In the genomic region with DNA sequence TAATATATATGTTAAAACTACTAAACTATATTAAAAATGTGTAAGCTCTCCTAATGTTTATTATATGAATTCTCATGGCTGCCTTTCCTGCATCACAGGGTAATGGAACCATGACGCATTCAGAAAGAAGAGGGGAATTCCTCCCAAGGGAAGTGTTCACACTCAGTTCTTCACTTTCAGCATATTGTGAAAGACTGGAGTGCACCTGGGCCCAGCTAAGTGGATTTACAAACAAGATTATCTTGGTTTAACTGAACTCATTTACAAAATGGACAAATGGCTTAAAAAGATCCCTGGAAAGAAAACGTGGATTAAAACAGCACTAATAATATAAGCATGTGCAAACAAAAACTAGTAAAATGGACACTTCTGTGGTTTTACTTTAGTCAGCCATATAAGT, we compare ENCODE assay signal across 9 cellular contexts.
DNase-seq lines count a peak whose midpoint lies in the region; ATAC-seq and TF ChIP-seq lines count a peak whose summit lies in the region.
"Had no signal": no experiment of that assay in that cellular context is flagged by ENCODE, and none has a peak within 500 bp of the region (broad histone marks: within the 10 kb centered on the region; RNA-seq: fewer than 3 reads in every experiment).

No MANE protein-coding gene starts in this region.

- H4K8ac ChIP-seq in H9 (replicated peaks; ENCODE audit: insufficient read length, low read depth, low read length): no peak overlapping the region

- H3K27ac Mint-ChIP-seq in H9: peak overlapping the region in 1 of 3 experiments; percentile 82; a peak in 2 of 7 replicates
- H3K27ac Mint-ChIP-seq in stimulated activated effector memory CD8-positive, alpha-beta T cell treated with anti-CD3 and anti-CD28 coated beads, Interleukin-12 subunit alpha, Interleukin-12 subunit beta, amount 100 ng/mL, for 72 hours: no peak overlapping the region

- H3K4ac ChIP-seq in H9 (ENCODE audit: low read depth, low read length): no peak overlapping the region

- H3K27me3 ChIP-seq in H9 (ENCODE audit: insufficient read depth, low read length): no peaks in the 10 kb centered on the region

- H3K27me3 Mint-ChIP-seq in H9 (ENCODE audit: low read depth): no peaks in the 10 kb centered on the region

- no peaks in the 10 kb centered on the region for H3K36me3 Mint-ChIP-seq in H9 (ENCODE audit: insufficient read depth in 1 of 3, low read depth in 3 of 3)
- no peaks in the 10 kb centered on the region for H3K36me3 Mint-ChIP-seq in stimulated activated effector memory CD8-positive, alpha-beta T cell treated with anti-CD3 and anti-CD28 coated beads, Interleukin-12 subunit alpha, Interleukin-12 subunit beta, amount 100 ng/mL, for 72 hours

- peaks cover 2% of the 10 kb centered on the region for H3K79me1 ChIP-seq in H9 (ENCODE audit: insufficient read depth, low read depth, low read length, poor library complexity, severe bottlenecking)

- no peak overlapping the region for H2BK15ac ChIP-seq in H9 (ENCODE audit: low read depth, low read length)

- no peak overlapping the region for H2AK5ac ChIP-seq in H9 (ENCODE audit: insufficient read length, low read length)

- no CpG with 5 or more reads among the region's 2 CpGs for WGBS in H9 (ENCODE audit: extremely low coverage, insufficient read length, low lambda C conversion rate)

- H4K91ac ChIP-seq in H9 (ENCODE audit: insufficient read length, low read depth, low read length): no peak overlapping the region

- H3K56ac ChIP-seq in H9 (ENCODE audit: insufficient read length, low read depth, low read length): no peak overlapping the region

- H2BK12ac ChIP-seq in H9 (ENCODE audit: insufficient read length, low read depth, low read length): no peak overlapping the region

- H2AFZ ChIP-seq in H9 (ENCODE audit: low read length): no peak overlapping the region

- H3K23ac ChIP-seq in H9 (ENCODE audit: insufficient read length, low read depth, low read length): no peak overlapping the region

- H2BK20ac ChIP-seq in H9 (ENCODE audit: low read depth, low read length, poor library complexity, severe bottlenecking): no peak overlapping the region

- no peak overlapping the region for H3K18ac ChIP-seq in H9 (ENCODE audit: insufficient read length, low read depth, low read length)

- H3K9me3 Mint-ChIP-seq in H9: no peaks in the 10 kb centered on the region
- H3K9me3 Mint-ChIP-seq in stimulated activated effector memory CD8-positive, alpha-beta T cell treated with anti-CD3 and anti-CD28 coated beads, Interleukin-12 subunit alpha, Interleukin-12 subunit beta, amount 100 ng/mL, for 72 hours: no peaks in the 10 kb centered on the region

- H3K14ac ChIP-seq in H9 (ENCODE audit: insufficient read depth, low read length): no peak overlapping the region

- no peak overlapping the region for H3T11ph ChIP-seq in H9 (ENCODE audit: low read length)

- no peak for TF ChIP-seq CTCF in H9 (conservative IDR thresholded peaks at IDR 0.05)

- DNase-seq in ELR (ENCODE audit: low read depth): peak; percentile 61
- DNase-seq in NCI-H128 (lab: John Stamatoyannopoulos, UW; ENCODE audit: unreplicated experiment): peak; percentile 6
- DNase-seq in glomerular visceral epithelial cell (ENCODE audit: extremely low spot score): peak; percentile 40
- no peak for DNase-seq in stimulated activated naive CD4-positive, alpha-beta T cell (lab: John Stamatoyannopoulos, UW)
- no peak for DNase-seq in H9
- DNase-seq in HuH-7.5 (ENCODE audit: low spot score): no peak
- DNase-seq in stimulated activated effector memory CD8-positive, alpha-beta T cell treated with anti-CD3 and anti-CD28 coated beads, Interleukin-12 subunit alpha, Interleukin-12 subunit beta, amount 100 ng/mL, for 72 hours (ENCODE audit: low spot score in 2 of 2): no peak
- DNase-seq: NCI-H2029 treated with DMSO at 0.1 percent for 48 hours had no signal

- H3K23me2 ChIP-seq in H9 (ENCODE audit: insufficient read length, low read depth, low read length, poor library complexity, severe bottlenecking): no peaks in the 10 kb centered on the region

- no peaks in the 10 kb centered on the region for H3K9me3 ChIP-seq in H9 (ENCODE audit: control insufficient read depth, low read depth, low read length)

- H3K9ac ChIP-seq in H9 (ENCODE audit: extremely low read depth, insufficient read length, low read length): no peak overlapping the region

- H4K5ac ChIP-seq in H9 (ENCODE audit: insufficient read length, low read depth, low read length): no peak overlapping the region

- peaks cover 0 to 6% of the 10 kb centered on the region in 2 experiments; a peak in 2 of 4 replicates for H3K4me1 Mint-ChIP-seq in H9
- no peaks in the 10 kb centered on the region for H3K4me1 Mint-ChIP-seq in stimulated activated effector memory CD8-positive, alpha-beta T cell treated with anti-CD3 and anti-CD28 coated beads, Interleukin-12 subunit alpha, Interleukin-12 subunit beta, amount 100 ng/mL, for 72 hours

- no peak overlapping the region for H3K27ac ChIP-seq in H9 (ENCODE audit: insufficient read length, low read depth, low read length)

- H2BK120ac ChIP-seq in H9 (ENCODE audit: low read depth, low read length, poor library complexity, severe bottlenecking): no peak overlapping the region

- peak; percentile 67 for ATAC-seq in GM21576 (IDR thresholded peaks at IDR 0.05; ENCODE audit: unreplicated experiment)
- no peak for ATAC-seq in stimulated activated effector memory CD8-positive, alpha-beta T cell treated with anti-CD3 and anti-CD28 coated beads, Interleukin-12 subunit alpha, Interleukin-12 subunit beta, amount 100 ng/mL, for 72 hours

- H3K79me2 ChIP-seq in H9 (ENCODE audit: insufficient read depth, low read length): 0 out of 2 replicates have a peak, but pooled peaks cover 2% of the 10 kb centered on the region

- H2BK5ac ChIP-seq in H9 (ENCODE audit: insufficient read length, low read length): no peak overlapping the region

- H4K20me1 ChIP-seq in H9 (ENCODE audit: control insufficient read depth, insufficient read depth, insufficient read length): no peaks in the 10 kb centered on the region

- H3K4me1 ChIP-seq in H9 (ENCODE audit: insufficient read depth, low read length): no peaks in the 10 kb centered on the region; the same call in 1 of the 2 replicates

- no peak overlapping the region for H3K4me3 Mint-ChIP-seq in H9
- H3K4me3 Mint-ChIP-seq in stimulated activated effector memory CD8-positive, alpha-beta T cell treated with anti-CD3 and anti-CD28 coated beads, Interleukin-12 subunit alpha, Interleukin-12 subunit beta, amount 100 ng/mL, for 72 hours: no peak overlapping the region

- no peak overlapping the region for H3K4me2 ChIP-seq in H9 (ENCODE audit: insufficient read depth, insufficient read length, low read length)

Comparison
In these comparisons a context has a peak if more than half of its experiments do, and no peak if none do; other contexts are left out.
1. DNase-seq: peak in ELR (single experiment), NCI-H128 (single experiment) and glomerular visceral epithelial cell (single experiment); none in stimulated activated naive CD4-positive, alpha-beta T cell (0 of 6), H9 (single experiment), HuH-7.5 (single experiment) and stimulated activated effector memory CD8-positive, alpha-beta T cell treated with anti-CD3 and anti-CD28 coated beads, Interleukin-12 subunit alpha, Interleukin-12 subunit beta, amount 100 ng/mL, for 72 hours (0 of 2).